ENCODE assay signal across 17 cellular contexts in the genomic region with DNA sequence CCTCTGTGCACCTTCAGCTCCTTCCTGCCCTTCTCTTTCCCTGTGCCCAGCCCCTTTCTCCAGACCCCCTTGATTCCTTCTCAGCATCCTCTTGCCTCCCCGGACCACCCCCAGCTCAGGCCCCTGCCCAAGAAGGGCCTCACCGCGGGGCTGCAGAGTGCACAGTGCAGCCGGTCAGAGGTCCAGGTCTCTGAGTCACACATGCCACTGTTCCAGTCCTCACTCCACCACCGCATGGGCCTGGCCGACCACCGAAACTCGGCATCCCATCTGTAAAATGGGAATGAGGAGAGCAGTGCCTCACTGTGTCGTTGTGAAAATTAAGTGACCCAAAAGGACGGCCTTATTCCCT. TPM values are rescaled to one million over a fixed set of nuclear protein-coding genes. Genes with fewer than 3 reads are reported as not detected.
DNase-seq lines count a peak whose midpoint lies in the region; ATAC-seq and TF ChIP-seq lines count a peak whose summit lies in the region.
"Had no signal": no experiment of that assay in that cellular context is flagged by ENCODE, and none has a peak within 500 bp of the region (broad histone marks: within the 10 kb centered on the region; RNA-seq: fewer than 3 reads in every experiment).

No MANE protein-coding gene starts in this region.

- no peaks in the 10 kb centered on the region for H3F3A ChIP-seq in PC-3 (ENCODE audit: low read length, unreplicated experiment)

- H3K4me3 ChIP-seq in PC-3 (ENCODE audit: low read length), result no peak overlapping the region
- H3K4me3 ChIP-seq in neuronal stem cell (ENCODE audit: low read length in 2 of 2), result no peak overlapping the region
- H3K4me3 ChIP-seq in upper lobe of left lung, result no peak overlapping the region
- H3K4me3 ChIP-seq: heart left ventricle had no signal

- POLR2A ChIA-PET in PC-3 (lab: Charles Lee; ENCODE audit: unreplicated experiment), result no interaction called here

- no peak overlapping the region for H2BK15ac ChIP-seq in neuronal stem cell (ENCODE audit: low read length)

- no peaks in the 10 kb centered on the region for H3K36me3 ChIP-seq in PC-3 (ENCODE audit: low read depth, low read length)
- H3K36me3 ChIP-seq in neuronal stem cell (replicated peaks in 1 of 2; ENCODE audit: control insufficient read depth in 2 of 2, insufficient read depth in 2 of 2, low read length in 2 of 2), result no peaks in the 10 kb centered on the region
- no peaks in the 10 kb centered on the region for H3K36me3 ChIP-seq in upper lobe of left lung
- H3K36me3 ChIP-seq: heart left ventricle had no signal

- H3K18ac ChIP-seq in neuronal stem cell (ENCODE audit: low read length), result peak overlapping the region; percentile 15

- H3K4me2 ChIP-seq in PC-3 (ENCODE audit: low read length), result peak overlapping the region; percentile 51
- no peak overlapping the region for H3K4me2 ChIP-seq in neuronal stem cell (ENCODE audit: insufficient read depth, low read length, poor library complexity, severe bottlenecking)

- intact Hi-C loops in PC-3 (cut with micrococcal nuclease), result no loop called here
- intact Hi-C loops in CD14-positive monocyte (cut with micrococcal nuclease), result no loop called here

- no peak overlapping the region for H3K23ac ChIP-seq in neuronal stem cell (ENCODE audit: low read depth, low read length, poor library complexity)

- H3K4me1 Mint-ChIP-seq in CD14-positive monocyte (no peaks in the 10 kb centered on the region), chondrocyte (ENCODE audit: low read depth) (peaks cover 17% of the 10 kb centered on the region)
- H3K4me1 Mint-ChIP-seq: activated CD4-positive, alpha-beta T cell treated with anti-CD3 and anti-CD28 coated beads, Interleukin-2, amount 10 ng/mL, durations not matched to agents 24 days and 14 days had no signal

- H4K91ac ChIP-seq in neuronal stem cell (ENCODE audit: low read depth, low read length, poor library complexity), result no peak overlapping the region

- H3K9me3 ChIP-seq in PC-3 (ENCODE audit: low read length), result no peaks in the 10 kb centered on the region
- H3K9me3 ChIP-seq in neuronal stem cell (replicated peaks in 1 of 2; ENCODE audit: control insufficient read depth in 2 of 2, insufficient read depth in 1 of 2, low read depth in 1 of 2, low read length in 2 of 2), result peaks cover 0 to 3% of the 10 kb centered on the region in 2 donors
- peaks cover 3 to 7% (median 3%) of the 10 kb centered on the region in 4 donors for H3K9me3 ChIP-seq in upper lobe of left lung

- no peaks in the 10 kb centered on the region for H3K79me1 ChIP-seq in neuronal stem cell (ENCODE audit: low read depth, low read length)

- H2AFZ ChIP-seq in PC-3 (ENCODE audit: low read length), result peak overlapping the region; percentile 22; the same call in 1 of the 2 replicates
- no peak overlapping the region for H2AFZ ChIP-seq in neuronal stem cell (ENCODE audit: low read length)
- H2AFZ ChIP-seq: parathyroid adenoma had no signal

- TF ChIP-seq POLR2A in upper lobe of left lung (IDR thresholded peaks at IDR 0.05), result no peak

- TF ChIP-seq EP300 in upper lobe of left lung (IDR thresholded peaks at IDR 0.05), result no peak

- no peak overlapping the region for H3K4ac ChIP-seq in neuronal stem cell (ENCODE audit: low read length)

- H3K4me1 ChIP-seq in PC-3 (ENCODE audit: insufficient read depth, low read length) (peaks cover 24% of the 10 kb centered on the region), neuronal stem cell (ENCODE audit: control insufficient read depth in 2 of 2, insufficient read depth in 1 of 2, low read depth in 1 of 2, low read length in 2 of 2) (peaks cover 0 to 5% of the 10 kb centered on the region in 2 donors), upper lobe of left lung (peaks cover 0 to 6% (median 0%) of the 10 kb centered on the region in 4 donors)
- H3K4me1 ChIP-seq: heart left ventricle, parathyroid adenoma had no signal

- H3K27me3 Mint-ChIP-seq in CD14-positive monocyte (ENCODE audit: low read depth in 3 of 3), result peaks cover 0 to 5% (median 4%) of the 10 kb centered on the region in 3 donors
- H3K27me3 Mint-ChIP-seq in chondrocyte (ENCODE audit: low read depth), result no peaks in the 10 kb centered on the region
- H3K27me3 Mint-ChIP-seq: activated CD4-positive, alpha-beta T cell treated with anti-CD3 and anti-CD28 coated beads, Interleukin-2, amount 10 ng/mL, durations not matched to agents 24 days and 14 days; stimulated activated naive CD8-positive, alpha-beta T cell treated with anti-CD3 and anti-CD28 coated beads, Interleukin-15, Interleukin-2, amounts not matched to agents 100 ng/mL and 50 ng/mL, for 24 hours had no signal

- H3K4me3 Mint-ChIP-seq in CD14-positive monocyte (no peak overlapping the region), chondrocyte (ENCODE audit: unreplicated experiment) (no peak overlapping the region)
- H3K4me3 Mint-ChIP-seq: activated CD4-positive, alpha-beta T cell treated with anti-CD3 and anti-CD28 coated beads, Interleukin-2, amount 10 ng/mL, durations not matched to agents 24 days and 14 days; dendritic cell treated with granulocyte-macrophage colony-stimulating factor and Interleukin-4, amounts not matched to agents 40 ng/mL and 50 ng/mL, for 4 days; stimulated activated naive CD8-positive, alpha-beta T cell treated with anti-CD3 and anti-CD28 coated beads, Interleukin-15, Interleukin-2, amounts not matched to agents 100 ng/mL and 50 ng/mL, for 24 hours had no signal

- no peak overlapping the region for H2BK120ac ChIP-seq in neuronal stem cell (ENCODE audit: low read depth, low read length)

- H4K8ac ChIP-seq in neuronal stem cell (ENCODE audit: low read depth, low read length), result no peak overlapping the region

- H2BK12ac ChIP-seq in neuronal stem cell (ENCODE audit: low read length), result no peak overlapping the region

- peak overlapping the region; percentile 8 for H2AK5ac ChIP-seq in neuronal stem cell (ENCODE audit: low read depth, low read length)

- H3K27ac ChIP-seq in PC-3 (ENCODE audit: low read length), result peak overlapping the region; percentile 63
- H3K27ac ChIP-seq in epithelial cell of prostate, result peak overlapping the region; percentile 58
- H3K27ac ChIP-seq in neuronal stem cell (replicated peaks; ENCODE audit: low read length), result no peak overlapping the region
- no peak overlapping the region for H3K27ac ChIP-seq in upper lobe of left lung
- H3K27ac ChIP-seq: parathyroid adenoma had no signal

- no peak overlapping the region for H3K14ac ChIP-seq in neuronal stem cell (ENCODE audit: low read length)

- H3K27me3 ChIP-seq in PC-3 (ENCODE audit: low read length), result no peaks in the 10 kb centered on the region
- no peaks in the 10 kb centered on the region for H3K27me3 ChIP-seq in neuronal stem cell (ENCODE audit: control insufficient read depth in 3 of 3, insufficient read depth in 3 of 3, low read depth in 1 of 3, low read length in 3 of 3)
- no peaks in the 10 kb centered on the region for H3K27me3 ChIP-seq in upper lobe of left lung

- no CpG with 5 or more reads among the region's 10 CpGs for whole genome bisulfite sequencing in neuronal stem cell (ENCODE audit: extremely low coverage in 2 of 2, insufficient read length in 2 of 2, insufficient replicate concordance in 1 of 2), 2 donors
- 91 to 93% methylated on average over 10 of the region's 10 CpGs for WGBS in upper lobe of left lung, 2 donors

- H3K36me3 Mint-ChIP-seq in CD14-positive monocyte, result no peaks in the 10 kb centered on the region
- H3K36me3 Mint-ChIP-seq in chondrocyte (ENCODE audit: low read depth), result no peaks in the 10 kb centered on the region

- H3K9me3 Mint-ChIP-seq in CD14-positive monocyte (peaks cover 0 to 14% (median 4%) of the 10 kb centered on the region in 7 donors), chondrocyte (ENCODE audit: low read depth) (peaks cover 7% of the 10 kb centered on the region)
- H3K9me3 Mint-ChIP-seq: dendritic cell treated with granulocyte-macrophage colony-stimulating factor and Interleukin-4, amounts not matched to agents 40 ng/mL and 50 ng/mL, for 4 days had no signal

- H2BK5ac ChIP-seq in neuronal stem cell (ENCODE audit: low read length), result no peak overlapping the region

- H3K9me2 ChIP-seq in PC-3 (replicated peaks; ENCODE audit: low read length), result no peaks in the 10 kb centered on the region

- no peaks in the 10 kb centered on the region for H3K79me2 ChIP-seq in PC-3 (ENCODE audit: low read length)
- H3K79me2 ChIP-seq: parathyroid adenoma had no signal

- H3K9ac ChIP-seq in PC-3 (ENCODE audit: low read length) (peak overlapping the region; percentile 42), neuronal stem cell (ENCODE audit: low read depth, low read length, poor library complexity) (no peak overlapping the region)
- H3K9ac ChIP-seq: parathyroid adenoma had no signal

- H3K27ac Mint-ChIP-seq in CD14-positive monocyte (peak overlapping the region in 1 of 7 donors; percentile 10), chondrocyte (ENCODE audit: unreplicated experiment) (no peak overlapping the region)
- H3K27ac Mint-ChIP-seq: activated CD4-positive, alpha-beta T cell treated with anti-CD3 and anti-CD28 coated beads, Interleukin-2, amount 10 ng/mL, durations not matched to agents 24 days and 14 days; dendritic cell treated with granulocyte-macrophage colony-stimulating factor and Interleukin-4, amounts not matched to agents 40 ng/mL and 50 ng/mL, for 4 days; stimulated activated naive CD8-positive, alpha-beta T cell treated with anti-CD3 and anti-CD28 coated beads, Interleukin-15, Interleukin-2, amounts not matched to agents 100 ng/mL and 50 ng/mL, for 24 hours had no signal

- TF ChIP-seq CTCF in PC-3 (conservative IDR thresholded peaks at IDR 0.05; ENCODE audit: low read depth, low read length), result no peak
- no peak for TF ChIP-seq CTCF in upper lobe of left lung (IDR thresholded peaks at IDR 0.05)
- no peak for TF ChIP-seq CTCF in CD14-positive monocyte (IDR thresholded peaks at IDR 0.05)
- TF ChIP-seq CTCF in chondrocyte (IDR thresholded peaks at IDR 0.05), result no peak

- no TSS peak for BruUV-seq in PC-3 (replicated peaks; lab: Mats Ljungman, UMichigan)

- DNase-seq in PC-3 (no peak), epithelial cell of prostate (ENCODE audit: low read depth, low spot score) (no peak), neuronal stem cell (ENCODE audit: low spot score) (no peak), upper lobe of left lung (peak in 1 of 2 donors; percentile 74), CD14-positive monocyte (ENCODE audit: low spot score) (no peak), chondrocyte (ENCODE audit: low spot score) (no peak)
- DNase-seq in activated CD4-positive, alpha-beta T cell treated with anti-CD3 and anti-CD28 coated beads for 48 hours, result no peak
- DNase-seq: activated CD4-positive, alpha-beta T cell treated with anti-CD3 and anti-CD28 coated beads, Interleukin-2, amount 10 ng/mL, durations not matched to agents 24 days and 14 days; activated CD8-positive, alpha-beta memory T cell treated with anti-CD3 and anti-CD28 coated beads, Interleukin-2, amount 50 U/mL, for 48 hours; erythroblast; MM.1S; NCI-H187 treated with DMSO at 0.1 percent for 48 hours had no signal

- ATAC-seq in PC-3, result peak; percentile 58
- ATAC-seq in upper lobe of left lung (ENCODE audit: low FRiP score in 2 of 2), result peak; percentile 17 to 60

- H4K20me1 ChIP-seq in PC-3 (ENCODE audit: low read length), result no peaks in the 10 kb centered on the region

- CTCF ChIA-PET in PC-3 (lab: Charles Lee), result interaction anchor here (0.6 kb wide), 1 partner anchor 10 kb away, joined by 3 read pairs; no protein-coding TSS in a partner anchor

RNA-seq across cellular contexts. Expression of a gene that starts 13.3 kb away (rescaled TPM):
- total RNA-seq in PC-3 (2014; rRNA removed), result 0.69 TPM in 1 of 2 replicates, not detected in the other
- 0.06 TPM for polyA plus RNA-seq in neuronal stem cell (2013, experiment 1 of 2)
- 0.10 TPM for polyA plus RNA-seq in neuronal stem cell (2013, experiment 2 of 2)
- total RNA-seq in upper lobe of left lung, result under 1 TPM in 3 of 6 donors, not detected in 3; 0.24 to 0.46 (median 0.31) TPM
- polyA plus RNA-seq in CD14-positive monocyte, result not detected
- not detected in 3 replicates for total RNA-seq in chondrocyte
- total RNA-seq: activated CD4-positive, alpha-beta T cell treated with anti-CD3 and anti-CD28 coated beads, Interleukin-2, amount 10 ng/mL, durations not matched to agents 24 days and 14 days; NCI-H460 had no signal

Comparison
In these comparisons a context has a peak if more than half of its experiments do, and no peak if none do; other contexts are left out.
1. H3K27ac ChIP-seq: peak in PC-3 (single experiment) and epithelial cell of prostate (single experiment); none in neuronal stem cell (single experiment) and upper lobe of left lung (0 of 4).